In genomic region chr13:103039183-103039582, GRCh38 we compare ENCODE assay signal across 31 cellular contexts. TPM values are rescaled to one million over a fixed set of nuclear protein-coding genes. Genes with fewer than 3 reads are reported as not detected.
"Had no signal": no experiment of that assay in that cellular context is flagged by ENCODE, and none has a peak within 500 bp of the region (broad histone marks: within the 10 kb centered on the region; RNA-seq: fewer than 3 reads in every experiment).

No MANE protein-coding gene starts in this region.

- H3K27me3 Mint-ChIP-seq: stimulated activated memory B cell treated with anti-CD40 and anti-IgM and Interleukin-4, amounts not matched to agents 10 μg/mL and 1 μg/mL and 100 μg/mL, for 72 hours; stimulated activated naive CD8-positive, alpha-beta T cell treated with anti-CD3 and anti-CD28 coated beads, Interleukin-15, Interleukin-2, amounts not matched to agents 100 ng/mL and 50 ng/mL, for 24 hours had no signal

- H3K27ac Mint-ChIP-seq: naive thymus-derived CD4-positive, alpha-beta T cell; stimulated activated memory B cell treated with anti-CD40 and anti-IgM and Interleukin-4, amounts not matched to agents 10 μg/mL and 1 μg/mL and 100 μg/mL, for 72 hours; stimulated activated naive CD8-positive, alpha-beta T cell treated with anti-CD3 and anti-CD28 coated beads, Interleukin-15, Interleukin-2, amounts not matched to agents 100 ng/mL and 50 ng/mL, for 24 hours had no signal

- H3K4me3 Mint-ChIP-seq: naive thymus-derived CD4-positive, alpha-beta T cell; stimulated activated memory B cell treated with anti-CD40 and anti-IgM and Interleukin-4, amounts not matched to agents 10 μg/mL and 1 μg/mL and 100 μg/mL, for 72 hours; stimulated activated naive CD8-positive, alpha-beta T cell treated with anti-CD3 and anti-CD28 coated beads, Interleukin-15, Interleukin-2, amounts not matched to agents 100 ng/mL and 50 ng/mL, for 24 hours had no signal

- ATAC-seq: esophagus mucosa; gastrocnemius medialis; heart right ventricle; left colon; naive thymus-derived CD4-positive, alpha-beta T cell; psoas muscle; sciatic nerve; stimulated activated memory B cell treated with anti-CD40 and anti-IgM and Interleukin-4, amounts not matched to agents 10 μg/mL and 1 μg/mL and 100 μg/mL, for 72 hours had no signal

- DNase-seq: cortex of kidney; dorsolateral prefrontal cortex; effector CD8-positive, alpha-beta T cell; gastrocnemius medialis; heart right ventricle; hypothalamus; left colon; naive thymus-derived CD4-positive, alpha-beta T cell; psoas muscle; retina; spleen; stimulated activated CD4-positive, alpha-beta T cell treated with anti-CD3 and anti-CD28 coated beads, Interleukin-15, amount 100 ng/mL, for 24 hours; stimulated activated CD4-positive, alpha-beta T cell treated with anti-CD3 and anti-CD28 coated beads, Interleukin-1b, Interleukin-23, amount 100 ng/mL, for 48 hours; stimulated activated CD4-positive, alpha-beta T cell treated with anti-CD3 and anti-CD28 coated beads, Interleukin-4, amount 100 ng/mL, for 24 hours; tibial artery; upper lobe of left lung had no signal

- H3K4me1 Mint-ChIP-seq: naive thymus-derived CD4-positive, alpha-beta T cell had no signal

- FAIRE-seq: endometrium had no signal

- H3K36me3 Mint-ChIP-seq: naive thymus-derived CD4-positive, alpha-beta T cell; stimulated activated memory B cell treated with anti-CD40 and anti-IgM and Interleukin-4, amounts not matched to agents 10 μg/mL and 1 μg/mL and 100 μg/mL, for 72 hours had no signal

- H3K9me3 Mint-ChIP-seq: naive thymus-derived CD4-positive, alpha-beta T cell; stimulated activated memory B cell treated with anti-CD40 and anti-IgM and Interleukin-4, amounts not matched to agents 10 μg/mL and 1 μg/mL and 100 μg/mL, for 72 hours; stimulated activated naive CD8-positive, alpha-beta T cell treated with anti-CD3 and anti-CD28 coated beads, Interleukin-15, Interleukin-2, amounts not matched to agents 100 ng/mL and 50 ng/mL, for 24 hours had no signal

RNA-seq across cellular contexts. Expression of gene SLC10A2, which starts 27.0 kb away (rescaled TPM):
- total RNA-seq: dorsolateral prefrontal cortex; esophagus mucosa; fibroblast of lung; gastrocnemius medialis; heart right ventricle; kidney epithelial cell; liver; lung microvascular endothelial cell; mesenteric fat pad; mononuclear cell; naive thymus-derived CD4-positive, alpha-beta T cell; osteoblast; psoas muscle; sciatic nerve; skeletal muscle tissue; spleen; temporal lobe; upper lobe of left lung; vagina had no signal
